In the genomic region with DNA sequence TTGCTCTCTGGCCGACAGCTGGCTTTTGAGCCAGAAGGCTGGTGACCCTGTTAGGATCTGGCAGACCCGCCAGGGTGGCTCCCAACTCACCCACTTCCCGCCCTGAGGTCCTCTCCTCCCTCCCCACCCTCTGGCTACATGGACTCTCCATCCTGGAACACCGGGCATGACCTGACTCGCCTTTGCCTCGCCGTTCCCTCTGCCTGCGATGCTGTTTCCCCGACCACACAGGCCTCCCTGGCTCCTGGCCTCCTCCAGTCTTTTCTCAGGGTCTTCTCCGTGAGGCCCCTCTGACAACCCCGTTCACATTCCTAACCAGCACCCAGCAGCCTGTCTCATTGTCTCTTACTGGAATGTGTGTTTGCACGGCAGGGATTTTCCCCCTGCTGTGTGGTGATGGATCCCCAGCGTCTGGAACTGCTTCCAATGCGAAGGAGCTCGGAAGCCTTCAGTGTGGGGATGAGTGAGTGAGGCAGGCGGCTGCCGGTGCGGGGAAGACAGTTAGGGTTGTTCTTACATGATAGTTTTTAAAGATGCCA, we compare ENCODE assay signal across 16 cellular contexts. TPM values are rescaled to one million over a fixed set of nuclear protein-coding genes. Genes with fewer than 3 reads are reported as not detected.
DNase-seq lines count a peak whose midpoint lies in the region; ATAC-seq and TF ChIP-seq lines count a peak whose summit lies in the region.
"Had no signal": no experiment of that assay in that cellular context is flagged by ENCODE, and none has a peak within 500 bp of the region (broad histone marks: within the 10 kb centered on the region; RNA-seq: fewer than 3 reads in every experiment).

No MANE protein-coding gene starts in this region.

- H3K27ac ChIP-seq in Panc1 (ENCODE audit: low read length) (peak overlapping the region; percentile 75), ovary (no peak overlapping the region)
- H3K27ac ChIP-seq: C4-2B, stomach had no signal

- H3K36me3 ChIP-seq in Panc1 (ENCODE audit: control insufficient read depth, insufficient read depth, low read length): no peaks in the 10 kb centered on the region
- no peaks in the 10 kb centered on the region for H3K36me3 ChIP-seq in ovary
- H3K36me3 ChIP-seq: HAP-1, stomach had no signal

- CTCF ChIA-PET in Panc1 (lab: Charles Lee): interaction anchor here (1.0 kb wide), 1 partner anchor 25 kb away, joined by 3 read pairs; no protein-coding TSS in a partner anchor

- intact Hi-C loops in Panc1 (cut with micrococcal nuclease; ENCODE audit: unreplicated experiment) (no loop called here), ovary (cut with DNase I) (no loop called here)

- no peaks in the 10 kb centered on the region for H3K9me3 ChIP-seq in Panc1 (ENCODE audit: control insufficient read depth, insufficient read depth, low read depth, low read length)
- H3K9me3 ChIP-seq in ovary: no peaks in the 10 kb centered on the region
- H3K9me3 ChIP-seq: HAP-1, stomach had no signal

- in situ Hi-C loops in Panc1 (cut with HindIII; ENCODE audit: low pct_unique_long_range_greater_than_20kb, low sequenced_read_pairs): no loop called here

- H3K4me1 ChIP-seq in Panc1 (ENCODE audit: control insufficient read depth, insufficient read depth, low read length): peaks cover 64% of the 10 kb centered on the region
- H3K4me1 ChIP-seq in ovary (ENCODE audit: insufficient read depth): peaks cover 5% of the 10 kb centered on the region
- H3K4me1 ChIP-seq: HAP-1 had no signal

- TF ChIP-seq EP300 in ovary (IDR thresholded peaks at IDR 0.05): no peak

- WGBS in ovary, 3 donors: 83 to 92% (median 91%) methylated on average over 18 of the region's 18 CpGs

- TF ChIP-seq CTCF in Panc1 (IDR thresholded peaks at IDR 0.05): no peak
- no peak for TF ChIP-seq CTCF in epithelial cell of esophagus (IDR thresholded peaks at IDR 0.05; ENCODE audit: insufficient read depth, low read depth, low read length, missing control alignments)
- TF ChIP-seq CTCF in ovary (IDR thresholded peaks at IDR 0.05): no peak

- H3K27me3 ChIP-seq in Panc1 (ENCODE audit: control insufficient read depth, insufficient read depth, low read length): no peaks in the 10 kb centered on the region
- H3K27me3 ChIP-seq in ovary: no peaks in the 10 kb centered on the region

- POLR2A ChIA-PET in Panc1 (lab: Charles Lee): no interaction called here

- no peak for TF ChIP-seq POLR2A in ovary (IDR thresholded peaks at IDR 0.05)

- H3K4me3 ChIP-seq in Panc1 (ENCODE audit: low read depth in 2 of 2, low read length in 2 of 2) (no peak overlapping the region), epithelial cell of esophagus (ENCODE audit: low read length) (no peak overlapping the region), ovary (no peak overlapping the region)
- H3K4me3 ChIP-seq: HAP-1, stomach had no signal

- DNase-seq in ELF-1 (ENCODE audit: low read depth, low spot score) (peak; percentile 70), Panc1 (ENCODE audit: low read depth, low spot score) (no peak), epithelial cell of esophagus (ENCODE audit: low read depth) (peak; percentile 48), ovary (peak in 3 of 5 donors; percentile 8 to 23 (median 23)), SKM-1 treated with dmso at 0.1 percent for 144 hours (lab: John Stamatoyannopoulos, UW; ENCODE audit: unreplicated experiment) (no peak), mucosa of gallbladder (ENCODE audit: low spot score) (no peak)
- no peak for DNase-seq in activated CD4-positive, alpha-beta T cell treated with anti-CD3 and anti-CD28 coated beads, Interleukin-2, amount 50 U/mL, for 48 hours
- DNase-seq: activated CD4-positive, alpha-beta T cell treated with anti-CD3 and anti-CD28 coated beads, Interleukin-2, amount 50 U/mL, for 4 hours; DND-41; NCI-H1092 treated with DMSO at 0.1 percent for 48 hours; SIG-M5; stomach; T-helper 9 cell had no signal

- no TSS peak for BruUV-seq in Panc1 (replicated peaks; lab: Mats Ljungman, UMichigan)

- ATAC-seq in Panc1: no peak
- ATAC-seq: activated T-helper 17 cell treated with anti-CD3 and anti-CD28 coated beads, Interleukin-2, amount 50 U/mL, for 72 hours had no signal

RNA-seq across cellular contexts. Expression of a gene that starts 46.0 kb away (rescaled TPM):
- total RNA-seq in Panc1 (2021; ENCODE audit: unreplicated experiment): 59.6 TPM
- 68.4 TPM for polyA plus RNA-seq in Panc1 (2012; ENCODE audit: insufficient read length)
- 10 to 100 TPM; 26.2 to 48.2 (median 40.1) TPM for total RNA-seq in ovary
- 10 to 100 TPM; 25.7 to 52.9 TPM for polyA plus RNA-seq in ovary
- 42.7 TPM for total RNA-seq in mucosa of gallbladder

Comparison
In these comparisons a context has a peak if more than half of its experiments do, and no peak if none do; other contexts are left out.
1. DNase-seq: peak in ELF-1 (single experiment), epithelial cell of esophagus (single experiment) and ovary (3 of 5); none in Panc1 (single experiment), SKM-1 treated with dmso at 0.1 percent for 144 hours (single experiment), activated CD4-positive, alpha-beta T cell treated with anti-CD3 and anti-CD28 coated beads, Interleukin-2, amount 50 U/mL, for 48 hours (0 of 2) and mucosa of gallbladder (single experiment).